ENCODE assay signal across 12 cellular contexts in the genomic region with DNA sequence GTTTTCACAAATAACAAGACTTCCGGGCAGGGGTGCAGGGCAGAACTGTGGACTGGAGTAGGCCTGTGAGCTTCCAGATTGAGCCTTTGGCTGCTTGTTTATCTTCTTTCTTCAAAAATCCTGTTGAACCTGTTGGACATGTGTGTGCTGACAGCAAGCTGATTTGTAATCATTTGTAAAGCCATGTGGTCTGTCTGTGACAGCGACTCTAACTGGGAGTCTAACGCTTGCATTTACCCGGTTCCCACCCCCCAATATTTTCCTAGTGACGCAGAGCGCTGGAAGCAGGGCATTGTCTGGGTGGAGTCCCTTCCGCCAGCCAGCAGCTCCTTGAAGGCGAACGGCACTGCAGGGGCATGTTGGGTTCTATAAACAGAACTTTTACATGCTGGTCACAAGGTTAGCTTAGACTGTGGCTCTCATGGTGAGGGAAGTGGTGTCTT.
DNase-seq lines count a peak whose midpoint lies in the region; ATAC-seq and TF ChIP-seq lines count a peak whose summit lies in the region.
"Had no signal": no experiment of that assay in that cellular context is flagged by ENCODE, and none has a peak within 500 bp of the region (broad histone marks: within the 10 kb centered on the region; RNA-seq: fewer than 3 reads in every experiment).

No MANE protein-coding gene starts in this region.

- H3K27ac ChIP-seq in SJSA1 (peak overlapping the region; percentile 79), heart right ventricle (peak overlapping the region; percentile 21 to 81 (median 74))

- peak overlapping the region; percentile 13 for H3K4me3 Mint-ChIP-seq in progenitor cell of endocrine pancreas (ENCODE audit: low read depth)
- H3K4me3 Mint-ChIP-seq: central memory CD8-positive, alpha-beta T cell; stimulated activated naive CD8-positive, alpha-beta T cell treated with anti-CD3 and anti-CD28 coated beads, Interleukin-15, Interleukin-2, amounts not matched to agents 100 ng/mL and 50 ng/mL, for 24 hours had no signal

- H3K36me3 ChIP-seq in SJSA1 (no peaks in the 10 kb centered on the region), heart right ventricle (no peaks in the 10 kb centered on the region)

- TF ChIP-seq CTCF in heart right ventricle (IDR thresholded peaks at IDR 0.05) (no peak), progenitor cell of endocrine pancreas (IDR thresholded peaks at IDR 0.05; ENCODE audit: unreplicated experiment) (no peak)

- H3K27me3 Mint-ChIP-seq in progenitor cell of endocrine pancreas: no peaks in the 10 kb centered on the region
- H3K27me3 Mint-ChIP-seq: stimulated activated naive CD8-positive, alpha-beta T cell treated with anti-CD3 and anti-CD28 coated beads, Interleukin-15, Interleukin-2, amounts not matched to agents 100 ng/mL and 50 ng/mL, for 24 hours had no signal

- 22 to 33% methylated on average over 9 of the region's 9 CpGs for WGBS in heart right ventricle, 2 donors

- DNase-seq in ELR (ENCODE audit: low read depth) (peak; percentile 48), SJSA1 (ENCODE audit: low read depth in 1 of 2, low spot score in 2 of 2) (peak in 1 of 2 experiments; percentile 87), heart right ventricle (peak; percentile 59 to 74), progenitor cell of endocrine pancreas (ENCODE audit: low spot score, unreplicated experiment) (peak; percentile 56), D341Med (ENCODE audit: low spot score) (no peak)
- no peak for DNase-seq in activated CD8-positive, alpha-beta memory T cell treated with anti-CD3 and anti-CD28 coated beads, Interleukin-2, amount 50 U/mL, for 48 hours
- DNase-seq: IMR-90, occipital lobe had no signal

- H3K4me3 ChIP-seq in SJSA1: no peak overlapping the region
- no peak overlapping the region for H3K4me3 ChIP-seq in heart right ventricle

- intact Hi-C loops in heart right ventricle (cut with DNase I): no loop called here

- peaks cover 89% of the 10 kb centered on the region for H3K4me1 Mint-ChIP-seq in progenitor cell of endocrine pancreas (ENCODE audit: low read depth)
- H3K4me1 Mint-ChIP-seq: central memory CD8-positive, alpha-beta T cell had no signal

- peaks cover 65% of the 10 kb centered on the region for H3K4me1 ChIP-seq in SJSA1 (replicated peaks)
- peaks cover 4 to 98% (median 56%) of the 10 kb centered on the region in 9 donors for H3K4me1 ChIP-seq in heart right ventricle

- no peaks in the 10 kb centered on the region for H3K36me3 Mint-ChIP-seq in progenitor cell of endocrine pancreas (ENCODE audit: insufficient read depth)

- H3K9me3 ChIP-seq in SJSA1 (replicated peaks) (no peaks in the 10 kb centered on the region), heart right ventricle (no peaks in the 10 kb centered on the region)

- H3K27me3 ChIP-seq in SJSA1 (replicated peaks) (no peaks in the 10 kb centered on the region), heart right ventricle (no peaks in the 10 kb centered on the region)

- H3K9me3 Mint-ChIP-seq in progenitor cell of endocrine pancreas (ENCODE audit: low read depth): no peaks in the 10 kb centered on the region
- H3K9me3 Mint-ChIP-seq: central memory CD8-positive, alpha-beta T cell; stimulated activated naive CD8-positive, alpha-beta T cell treated with anti-CD3 and anti-CD28 coated beads, Interleukin-15, Interleukin-2, amounts not matched to agents 100 ng/mL and 50 ng/mL, for 24 hours had no signal

- peak overlapping the region; percentile 100 for H3K27ac Mint-ChIP-seq in progenitor cell of endocrine pancreas
- H3K27ac Mint-ChIP-seq: stimulated activated naive CD8-positive, alpha-beta T cell treated with anti-CD3 and anti-CD28 coated beads, Interleukin-15, Interleukin-2, amounts not matched to agents 100 ng/mL and 50 ng/mL, for 24 hours had no signal

- ATAC-seq in heart right ventricle (peak; percentile 61 to 84 (median 74)), HG02970 (IDR thresholded peaks at IDR 0.05; ENCODE audit: low FRiP score, unreplicated experiment) (no peak), GM18868 (IDR thresholded peaks at IDR 0.05; ENCODE audit: unreplicated experiment) (no peak)

Comparison
In these comparisons a context has a peak if more than half of its experiments do, and no peak if none do; other contexts are left out.
1. DNase-seq: peak in ELR (single experiment), heart right ventricle (2 of 2) and progenitor cell of endocrine pancreas (single experiment); none in activated CD8-positive, alpha-beta memory T cell treated with anti-CD3 and anti-CD28 coated beads, Interleukin-2, amount 50 U/mL, for 48 hours (single experiment) and D341Med (single experiment).
2. ATAC-seq: peak in heart right ventricle (8 of 8); none in HG02970 (single experiment) and GM18868 (single experiment).